Comparison of ENCODE assay signal across 19 cellular contexts in the genomic region with DNA sequence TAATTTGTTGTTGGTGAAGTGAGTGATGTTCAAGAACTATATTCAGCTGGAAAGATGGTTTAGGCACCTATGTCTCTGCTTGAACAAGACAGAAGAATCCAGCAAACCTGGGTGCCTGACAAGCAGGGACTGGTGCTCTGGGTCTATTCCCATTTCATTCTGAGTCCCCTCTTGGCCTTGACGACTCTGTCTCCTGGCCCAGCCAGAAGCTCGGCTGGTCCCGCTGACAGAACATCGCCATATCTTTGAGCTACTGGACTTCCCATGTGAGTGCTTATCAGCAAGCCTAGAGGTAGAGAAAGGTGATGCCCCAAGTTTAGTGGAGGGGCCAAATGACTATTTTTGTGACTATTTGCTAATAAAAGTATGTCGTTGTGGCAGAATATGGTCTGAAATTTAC. TPM values are rescaled to one million over a fixed set of nuclear protein-coding genes. Genes with fewer than 3 reads are reported as not detected.
A peak's percentile ranks its signal among the peaks of the same experiment; 100 is the strongest.
DNase-seq lines count a peak whose midpoint lies in the region; ATAC-seq, FAIRE-seq and TF ChIP-seq lines count a peak whose summit lies in the region.
"Had no signal": no experiment of that assay in that cellular context is flagged by ENCODE, and none has a peak within 500 bp of the region (broad histone marks: within the 10 kb centered on the region; RNA-seq: fewer than 3 reads in every experiment).

No MANE protein-coding gene starts in this region.

- intact Hi-C loops in sciatic nerve (cut with DNase I) = no loop called here

- H3K27ac ChIP-seq in RWPE1 = 0 out of 2 replicates have a peak overlapping the region, but pooled peaks have one; percentile 34
- H3K27ac ChIP-seq in epithelial cell of prostate = peak overlapping the region; percentile 95
- H3K27ac ChIP-seq: BLaER1, HL-60 had no signal

- no peak for DNase-seq in RWPE1 (ENCODE audit: low spot score)
- DNase-seq in epithelial cell of prostate (ENCODE audit: low read depth, low spot score) = no peak
- peak; percentile 35 for DNase-seq in left lobe of liver (ENCODE audit: low spot score)
- DNase-seq in sciatic nerve (ENCODE audit: low spot score) = peak; percentile 33
- DNase-seq in activated T-cell treated with anti-CD3 and anti-CD28 coated beads for 4 hours = no peak
- no peak for DNase-seq in D721Med (ENCODE audit: insufficient read length, low spot score)
- no peak for DNase-seq in activated T-cell treated with anti-CD3 and anti-CD28 coated beads, Interleukin-2, amount 50 U/mL, for 4 hours
- no peak for DNase-seq in effector memory CD8-positive, alpha-beta T cell
- DNase-seq: 8988T; CD4-positive, alpha-beta memory T cell; DMS79 treated with DMSO at 0.1 percent for 48 hours; GF-D8; HCEC 1CT had no signal

- FAIRE-seq in D721Med (lab: Jason Lieb, UNC) = no peak
- FAIRE-seq: GM12878, H54 had no signal

- CTCF ChIA-PET in RWPE1 (lab: Yijun Ruan, JAX) = no interaction called here

- H3K36me3 Mint-ChIP-seq in activated T-cell treated with anti-CD3 and anti-CD28 coated beads, Interleukin-2, amount 50 U/mL, for 4 hours (ENCODE audit: insufficient read depth) = no peaks in the 10 kb centered on the region
- H3K36me3 Mint-ChIP-seq in effector memory CD8-positive, alpha-beta T cell (ENCODE audit: insufficient read depth) = no peaks in the 10 kb centered on the region
- H3K36me3 Mint-ChIP-seq: CD14-positive monocyte; CD4-positive, alpha-beta memory T cell had no signal

- no peak overlapping the region for H3K27ac Mint-ChIP-seq in effector memory CD8-positive, alpha-beta T cell
- H3K27ac Mint-ChIP-seq: CD14-positive monocyte; CD4-positive, alpha-beta memory T cell; GM23338 had no signal

- TF ChIP-seq CTCF in RWPE1 (conservative IDR thresholded peaks at IDR 0.05; ENCODE audit: low read depth) = no peak
- TF ChIP-seq CTCF in D721Med (IDR thresholded peaks at IDR 0.05; ENCODE audit: insufficient read depth, missing control alignments) = no peak

- POLR2A ChIA-PET in RWPE1 (lab: Yijun Ruan, JAX; ENCODE audit: low non-redundant PET) = no interaction called here

- ATAC-seq in left lobe of liver (no peak), sciatic nerve (no peak)
- ATAC-seq in activated T-cell treated with anti-CD3 and anti-CD28 coated beads, Interleukin-2, amount 50 U/mL, for 4 hours = no peak
- ATAC-seq in effector memory CD8-positive, alpha-beta T cell (replicated peaks) = no peak
- ATAC-seq: GM12878, GM23338 had no signal

- no peak overlapping the region for H3K4me3 Mint-ChIP-seq in activated T-cell treated with anti-CD3 and anti-CD28 coated beads, Interleukin-2, amount 50 U/mL, for 4 hours
- H3K4me3 Mint-ChIP-seq in effector memory CD8-positive, alpha-beta T cell = no peak overlapping the region
- H3K4me3 Mint-ChIP-seq: CD14-positive monocyte; CD4-positive, alpha-beta memory T cell; GM23338 had no signal

- no peaks in the 10 kb centered on the region for H3K9me3 Mint-ChIP-seq in activated T-cell treated with anti-CD3 and anti-CD28 coated beads, Interleukin-2, amount 50 U/mL, for 4 hours
- no peaks in the 10 kb centered on the region for H3K9me3 Mint-ChIP-seq in effector memory CD8-positive, alpha-beta T cell
- H3K9me3 Mint-ChIP-seq: CD14-positive monocyte; CD4-positive, alpha-beta memory T cell; GM23338 had no signal

- peaks cover 2% of the 10 kb centered on the region for H3K27me3 Mint-ChIP-seq in activated T-cell treated with anti-CD3 and anti-CD28 coated beads, Interleukin-2, amount 50 U/mL, for 4 hours (ENCODE audit: low read depth)
- peaks cover 8 to 22% of the 10 kb centered on the region in 2 donors for H3K27me3 Mint-ChIP-seq in effector memory CD8-positive, alpha-beta T cell

- H3K4me1 Mint-ChIP-seq in activated T-cell treated with anti-CD3 and anti-CD28 coated beads, Interleukin-2, amount 50 U/mL, for 4 hours (ENCODE audit: low read depth) = no peaks in the 10 kb centered on the region
- H3K4me1 Mint-ChIP-seq in effector memory CD8-positive, alpha-beta T cell (ENCODE audit: low read depth in 2 of 2) = no peaks in the 10 kb centered on the region
- H3K4me1 Mint-ChIP-seq: CD14-positive monocyte; CD4-positive, alpha-beta memory T cell had no signal

RNA-seq across cellular contexts. Expression of a gene that starts 48.2 kb away (rescaled TPM):
- total RNA-seq in left lobe of liver (537 TPM), sciatic nerve (0.98 TPM)
- under 1 TPM; 0.33 to 0.73 (median 0.66) TPM for total RNA-seq in activated T-cell treated with anti-CD3 and anti-CD28 coated beads, Interleukin-2, amount 50 U/mL, for 4 hours

Comparison
In these comparisons a context has a peak if more than half of its experiments do, and no peak if none do; other contexts are left out.
1. DNase-seq: peak in left lobe of liver (single experiment) and sciatic nerve (single experiment); none in RWPE1 (single experiment), epithelial cell of prostate (single experiment), activated T-cell treated with anti-CD3 and anti-CD28 coated beads for 4 hours (single experiment), D721Med (single experiment), activated T-cell treated with anti-CD3 and anti-CD28 coated beads, Interleukin-2, amount 50 U/mL, for 4 hours (single experiment) and effector memory CD8-positive, alpha-beta T cell (0 of 3).
2. RNA of a gene that starts 48.2 kb away (total RNA-seq): 537 TPM in left lobe of liver (single experiment); 0.98 TPM in sciatic nerve (single experiment) and 0.33 to 0.73 TPM in activated T-cell treated with anti-CD3 and anti-CD28 coated beads, Interleukin-2, amount 50 U/mL, for 4 hours; every median in the first group is over 100 times any median in the second.